ENCODE assay signal across 8 cellular contexts in genomic region chr1:145122344-145123061, GRCh38. TPM values are rescaled to one million over a fixed set of nuclear protein-coding genes. Genes with fewer than 3 reads are reported as not detected.
DNase-seq lines count a peak whose midpoint lies in the region; ATAC-seq, FAIRE-seq and TF ChIP-seq lines count a peak whose summit lies in the region.
"Not testable (repeated sequence)": the region's sequence is repeated elsewhere in the genome, so short reads cannot be mapped to it uniquely, and the experiment has no call there.
"Had no signal": no experiment of that assay in that cellular context is flagged by ENCODE, and none has a peak within 500 bp of the region (broad histone marks: within the 10 kb centered on the region; RNA-seq: fewer than 3 reads in every experiment).

No MANE protein-coding gene starts in this region.

- POLR2A ChIA-PET in A549 (lab: Yijun Ruan, JAX); PC-3 (lab: Charles Lee; ENCODE audit: unreplicated experiment): not testable (repeated sequence)

- not testable (repeated sequence) for TF ChIP-seq CTCF in A549 (IDR thresholded peaks at IDR 0.05); PC-3 (conservative IDR thresholded peaks at IDR 0.05; ENCODE audit: low read depth, low read length); body of pancreas (IDR thresholded peaks at IDR 0.05); left lung (IDR thresholded peaks at IDR 0.05); omental fat pad (IDR thresholded peaks at IDR 0.05)

- not testable (repeated sequence) for H3K4me1 ChIP-seq in A549; PC-3 (ENCODE audit: insufficient read depth, low read length); body of pancreas; left lung

- ATAC-seq in A549: peak; percentile 86 to 87
- peak; percentile 98 for ATAC-seq in PC-3
- peak; percentile 56 for ATAC-seq in body of pancreas
- ATAC-seq in Right ventricle myocardium superior (ENCODE audit: poor library complexity): peak; percentile 66
- peak; percentile 72 for ATAC-seq in left lung
- ATAC-seq in omental fat pad (ENCODE audit: low FRiP score): peak; percentile 93
- peak; percentile 78 for ATAC-seq in stimulated activated naive CD8-positive, alpha-beta T cell treated with anti-CD3 and anti-CD28 coated beads, Interleukin-15, Interleukin-2, amounts not matched to agents 100 U/mL and 50 U/mL, for 24 hours

- not testable (repeated sequence) for TF ChIP-seq RAD21 in A549 (conservative IDR thresholded peaks at IDR 0.05 in 1 of 2, IDR thresholded peaks at IDR 0.05 in 1 of 2)

- H3K27ac ChIP-seq in A549; PC-3 (ENCODE audit: low read length); body of pancreas; left lung: not testable (repeated sequence)

- not testable (repeated sequence) for H3K36me3 ChIP-seq in PC-3 (ENCODE audit: low read depth, low read length); body of pancreas (replicated peaks in 1 of 2; ENCODE audit: insufficient read depth in 1 of 2, low read depth in 2 of 2); left lung

- not testable (repeated sequence) for H3K9me2 ChIP-seq in PC-3 (replicated peaks; ENCODE audit: low read length)

- not testable (repeated sequence) for H3K9me3 ChIP-seq in A549; PC-3 (ENCODE audit: low read length); body of pancreas; left lung

- not testable (repeated sequence) for DNase-seq in A549 (ENCODE audit: low read depth in 1 of 2, low spot score in 1 of 2); PC-3; body of pancreas; Right ventricle myocardium superior; left lung; omental fat pad (ENCODE audit: low spot score); stimulated activated naive CD8-positive, alpha-beta T cell treated with anti-CD3 and anti-CD28 coated beads, Interleukin-15, Interleukin-2, amounts not matched to agents 100 U/mL and 50 U/mL, for 24 hours

- CTCF ChIA-PET in A549 (lab: Yijun Ruan, JAX); PC-3 (lab: Charles Lee): not testable (repeated sequence)

- H3K9ac ChIP-seq in PC-3 (ENCODE audit: low read length): not testable (repeated sequence)

- not testable (repeated sequence) for H4K20me1 ChIP-seq in PC-3 (ENCODE audit: low read length)

- not testable (repeated sequence) for TF ChIP-seq EP300 in A549 (IDR thresholded peaks at IDR 0.05)

- TF ChIP-seq POLR2A in A549 (IDR thresholded peaks at IDR 0.05; ENCODE audit: low read length); body of pancreas (IDR thresholded peaks at IDR 0.05): not testable (repeated sequence)

- no CpG with 5 or more reads among the region's 7 CpGs for WGBS in A549 (ENCODE audit: missing lambda C conversion rate)
- no CpG with 5 or more reads among the region's 7 CpGs for WGBS in body of pancreas, 2 donors

- H3F3A ChIP-seq in PC-3 (ENCODE audit: low read length, unreplicated experiment): not testable (repeated sequence)

- BruUV-seq in PC-3 (replicated peaks; lab: Mats Ljungman, UMichigan): not testable (repeated sequence)

- not testable (repeated sequence) for H3K79me2 ChIP-seq in PC-3 (ENCODE audit: low read length)

- FAIRE-seq in A549 (lab: Jason Lieb, UNC): not testable (repeated sequence)

- not testable (repeated sequence) for H3K27me3 ChIP-seq in PC-3 (ENCODE audit: low read length); body of pancreas; left lung

- not testable (repeated sequence) for H2AFZ ChIP-seq in PC-3 (ENCODE audit: low read length)

- not testable (repeated sequence) for H3K4me3 ChIP-seq in A549; PC-3 (ENCODE audit: low read length); body of pancreas; left lung

- not testable (repeated sequence) for H3K4me2 ChIP-seq in A549; PC-3 (ENCODE audit: low read length)

- intact Hi-C loops in PC-3 (cut with micrococcal nuclease); body of pancreas (cut with DNase I); Right ventricle myocardium superior (cut with DNase I); left lung (cut with DNase I): not testable (repeated sequence)

RNA-seq across cellular contexts. Expression of gene FAM72D, which starts 26.7 kb away (rescaled TPM):
- 10.9 and 15.2 TPM in 2 replicates for polyA plus RNA-seq in A549 (2011; rRNA removed)
- polyA plus RNA-seq in A549 (2012; cell fraction: cytosol; rRNA removed): 5.6 and 5.8 TPM in 2 replicates
- 2.2 and 2.3 TPM in 2 replicates for polyA plus RNA-seq in A549 (2012; cell fraction: nucleus; rRNA removed)
- 11.1 to 13.5 TPM (median 12.9 TPM) in 3 replicates for polyA plus RNA-seq in A549 (2017; fragmentation: RNase III; extraction: RNeasy Plus Mini Kit Qiagen cat#74134 plus additional on column Dnase treatment)
- polyA minus RNA-seq in A549 (2011; rRNA and poly(A)+ RNA removed): 1.9 and 2.1 TPM in 2 replicates
- 7.8 and 10.7 TPM in 2 replicates for total RNA-seq in PC-3 (2014; rRNA removed)
- not detected for total RNA-seq in body of pancreas
- total RNA-seq in Right ventricle myocardium superior: 0.32 TPM
- total RNA-seq in left lung: under 1 TPM; 0.41 to 0.84 TPM
- under 1 TPM; 0.24 to 0.47 (median 0.31) TPM for total RNA-seq in omental fat pad
- polyA plus RNA-seq: CD8-positive, alpha-beta memory T cell had no signal

RNA-seq across cellular contexts. Expression of gene SRGAP2B, which starts 27.4 kb away (rescaled TPM):
- polyA plus RNA-seq in A549 (2011; rRNA removed) (27.3 and 29.3 TPM in 2 replicates), A549 (2017; fragmentation: RNase III; extraction: RNeasy Plus Mini Kit Qiagen cat#74134 plus additional on column Dnase treatment) (11.8 to 14.2 TPM (median 13.9 TPM) in 3 replicates)
- polyA plus RNA-seq in A549 (2012; cell fraction: cytosol; rRNA removed): 7.2 and 8.7 TPM in 2 replicates
- polyA plus RNA-seq in A549 (2012; cell fraction: nucleus; rRNA removed): 8.7 and 16.9 TPM in 2 replicates
- polyA minus RNA-seq in A549 (2011; rRNA and poly(A)+ RNA removed): 41.0 and 41.8 TPM in 2 replicates
- total RNA-seq in PC-3 (2014; rRNA removed) (14.3 and 15.6 TPM in 2 replicates), body of pancreas (1 to 10 TPM; 7.5 to 9.6 TPM), Right ventricle myocardium superior (9.9 TPM), left lung (10 to 100 TPM; 28.3 to 34.5 TPM), omental fat pad (10 to 100 TPM; 11.2 to 58.5 (median 19.2) TPM)
